ENCODE assay signal across 11 cellular contexts in the genomic region with DNA sequence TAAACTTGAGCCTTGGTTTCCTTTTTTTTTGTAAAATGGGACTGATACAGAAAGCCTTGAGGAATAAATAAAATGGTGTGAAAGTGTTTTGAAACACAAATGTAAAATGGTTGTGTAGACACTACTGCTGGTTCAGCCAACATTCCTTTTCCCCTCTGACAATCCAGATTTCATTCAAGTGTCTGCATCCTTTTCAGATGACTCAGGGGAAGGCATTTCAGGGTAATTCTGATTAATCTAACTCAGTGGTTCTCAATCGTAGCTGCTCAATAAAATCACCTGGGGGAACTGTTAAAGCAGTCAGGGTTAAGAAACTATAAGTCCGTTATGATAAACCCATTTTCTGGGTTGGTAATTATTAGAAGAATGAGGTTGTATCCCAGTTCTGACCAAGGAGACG. TPM values are rescaled to one million over a fixed set of nuclear protein-coding genes. Genes with fewer than 3 reads are reported as not detected.
DNase-seq lines count a peak whose midpoint lies in the region; ATAC-seq, FAIRE-seq and TF ChIP-seq lines count a peak whose summit lies in the region.
"Had no signal": no experiment of that assay in that cellular context is flagged by ENCODE, and none has a peak within 500 bp of the region (broad histone marks: within the 10 kb centered on the region; RNA-seq: fewer than 3 reads in every experiment).

No MANE protein-coding gene starts in this region.

- TF ChIP-seq CTCF in HFFc6 (IDR thresholded peaks at IDR 0.05) (no peak), fibroblast of pulmonary artery (IDR thresholded peaks at IDR 0.05; ENCODE audit: low read length, missing control alignments) (no peak)

- no peaks in the 10 kb centered on the region for H3K27me3 ChIP-seq in skeletal muscle satellite cell (ENCODE audit: control insufficient read depth, insufficient read depth, low read length)

- H3K4me3 ChIP-seq in fibroblast of pulmonary artery (replicated peaks; ENCODE audit: low read depth, low read length) (no peak overlapping the region), skeletal muscle satellite cell (ENCODE audit: low read length) (peak overlapping the region; percentile 14)

- FAIRE-seq in GM19239 (lab: Jason Lieb, UNC): no peak

- peak overlapping the region; percentile 16 for H3K9ac ChIP-seq in skeletal muscle satellite cell (ENCODE audit: low read depth, low read length)

- H3K27me3 Mint-ChIP-seq in HFFc6 (ENCODE audit: insufficient read depth): no peaks in the 10 kb centered on the region; the same call in 1 of the 2 replicates

- no peak for TF ChIP-seq POLR2A in GM18505 (IDR thresholded peaks at IDR 0.05; ENCODE audit: borderline replicate concordance, extremely low read depth, insufficient read depth, insufficient read length)

- DNase-seq in HFFc6 (peak; percentile 73), SW 1271 (lab: John Stamatoyannopoulos, UW) (peak; percentile 18 to 61), fibroblast of pulmonary artery (ENCODE audit: low read depth) (peak; percentile 89), GM19239 (ENCODE audit: insufficient read length, low spot score) (no peak)
- DNase-seq in central memory CD4-positive, alpha-beta T cell: no peak
- DNase-seq: activated CD4-positive, alpha-beta T cell treated with anti-CD3 and anti-CD28 coated beads for 1 hour; activated naive CD8-positive, alpha-beta T cell treated with anti-CD3 and anti-CD28 coated beads for 36 hours; GDM1 had no signal

- no peaks in the 10 kb centered on the region for H3K9me3 ChIP-seq in skeletal muscle satellite cell (replicated peaks; ENCODE audit: low read length)

- H3K4me3 Mint-ChIP-seq in HFFc6: peak overlapping the region; percentile 93
- H3K4me3 Mint-ChIP-seq: activated naive CD8-positive, alpha-beta T cell treated with anti-CD3 and anti-CD28 coated beads for 36 hours had no signal

- ATAC-seq in GM18505 (IDR thresholded peaks at IDR 0.05; ENCODE audit: unreplicated experiment) (no peak), HG03045 (IDR thresholded peaks at IDR 0.05; ENCODE audit: unreplicated experiment) (no peak)

- peak overlapping the region; percentile 85 for H3K27ac Mint-ChIP-seq in HFFc6
- H3K27ac Mint-ChIP-seq: activated naive CD8-positive, alpha-beta T cell treated with anti-CD3 and anti-CD28 coated beads for 36 hours had no signal

- no peaks in the 10 kb centered on the region for H3K36me3 ChIP-seq in skeletal muscle satellite cell (ENCODE audit: insufficient read depth, low read length)

- peak overlapping the region; percentile 92 for H3K4me2 ChIP-seq in skeletal muscle satellite cell (ENCODE audit: low read length)

- peaks cover 5% of the 10 kb centered on the region for H3K36me3 Mint-ChIP-seq in HFFc6 (ENCODE audit: low read depth)
- H3K36me3 Mint-ChIP-seq: activated naive CD8-positive, alpha-beta T cell treated with anti-CD3 and anti-CD28 coated beads for 36 hours had no signal

- peaks cover 76% of the 10 kb centered on the region for H3K4me1 Mint-ChIP-seq in HFFc6 (ENCODE audit: low read depth)

- H3K9me3 Mint-ChIP-seq in HFFc6: no peaks in the 10 kb centered on the region
- H3K9me3 Mint-ChIP-seq: activated naive CD8-positive, alpha-beta T cell treated with anti-CD3 and anti-CD28 coated beads for 36 hours had no signal

- peaks cover 40% of the 10 kb centered on the region for H3K4me1 ChIP-seq in skeletal muscle satellite cell (ENCODE audit: control insufficient read depth, insufficient read depth, low read length)

RNA-seq across cellular contexts. Expression of gene ARHGAP10, which starts 4.6 kb away (rescaled TPM):
- total RNA-seq in HFFc6 (2021; fragmentation: NEBNext Ultra II Directional; extraction: Animal tissue kit (Norgen Biotek cat#: 25700)): 10 to 100 TPM; 31.1 to 37.1 (median 32.3) TPM
- 29.7 and 33.5 TPM in 2 replicates for total RNA-seq in skeletal muscle satellite cell (2012; rRNA removed)

RNA-seq across cellular contexts. Expression of gene PRMT9, which starts 52.5 kb away (rescaled TPM):
- total RNA-seq in HFFc6 (2021; fragmentation: NEBNext Ultra II Directional; extraction: Animal tissue kit (Norgen Biotek cat#: 25700)): 1 to 10 TPM; 6.5 to 8.5 (median 7.3) TPM
- total RNA-seq in skeletal muscle satellite cell (2012; rRNA removed): 7.4 and 11.9 TPM in 2 replicates

Comparison
In these comparisons a context has a peak if more than half of its experiments do, and no peak if none do; other contexts are left out.
1. DNase-seq: peak in HFFc6 (single experiment), SW 1271 (2 of 2) and fibroblast of pulmonary artery (single experiment); none in GM19239 (single experiment) and central memory CD4-positive, alpha-beta T cell (single experiment).